In genomic region chr7:21412291-21412896, GRCh38 we compare ENCODE assay signal across 10 cellular contexts. TPM values are rescaled to one million over a fixed set of nuclear protein-coding genes. Genes with fewer than 3 reads are reported as not detected.
DNase-seq lines count a peak whose midpoint lies in the region; ATAC-seq and TF ChIP-seq lines count a peak whose summit lies in the region.
"Had no signal": no experiment of that assay in that cellular context is flagged by ENCODE, and none has a peak within 500 bp of the region (broad histone marks: within the 10 kb centered on the region; RNA-seq: fewer than 3 reads in every experiment).

No MANE protein-coding gene starts in this region.

- no TSS peak for BruUV-seq in PC-9 (replicated peaks; lab: Mats Ljungman, UMichigan)

- H3K9me3 ChIP-seq in left lung, result no peaks in the 10 kb centered on the region
- no peaks in the 10 kb centered on the region for H3K9me3 ChIP-seq in upper lobe of left lung
- no peaks in the 10 kb centered on the region for H3K9me3 ChIP-seq in PC-9 (ENCODE audit: insufficient read depth, low read depth)

- H3K9me2 ChIP-seq in PC-9 (ENCODE audit: insufficient read depth), result no peaks in the 10 kb centered on the region

- no peak overlapping the region for H3K4me3 ChIP-seq in left lung
- H3K4me3 ChIP-seq in upper lobe of left lung, result no peak overlapping the region
- H3K4me3 ChIP-seq in PC-9, result no peak overlapping the region

- peak; percentile 45 for DNase-seq in GM13977 (ENCODE audit: low spot score)
- DNase-seq in left lung, result no peak
- DNase-seq in upper lobe of left lung, result no peak
- DNase-seq in stimulated activated CD4-positive, alpha-beta T cell treated with anti-CD3 and anti-CD28 coated beads, Interleukin-15, amount 100 ng/mL, for 24 hours, result no peak
- no peak for DNase-seq in PC-9
- DNase-seq: activated naive CD4-positive, alpha-beta T cell treated with anti-CD3 and anti-CD28 coated beads, Interleukin-2, amount 50 U/mL, for 16 hours; DMS79 treated with DMSO at 0.1 percent for 48 hours had no signal

- WGBS in upper lobe of left lung, 2 donors, result 64 to 69% methylated on average over 1 of the region's 1 CpG

- no peak for TF ChIP-seq EP300 in upper lobe of left lung (IDR thresholded peaks at IDR 0.05)

- POLR2A ChIA-PET in PC-9 (lab: Charles Lee; ENCODE audit: unreplicated experiment), result no interaction called here

- in situ Hi-C loops in GM13977 (cut with MboI; ENCODE audit: low pct_unique_long_range_greater_than_20kb, low sequenced_read_pairs, unreplicated experiment), result no loop called here

- H3K27ac ChIP-seq in left lung, result no peak overlapping the region
- H3K27ac ChIP-seq in upper lobe of left lung, result no peak overlapping the region
- H3K27ac ChIP-seq in PC-9, result no peak overlapping the region

- intact Hi-C loops in left lung (cut with DNase I) (no loop called here), PC-9 (cut with micrococcal nuclease; ENCODE audit: unreplicated experiment) (no loop called here)

- CTCF ChIA-PET in PC-9 (lab: Charles Lee), result no interaction called here

- H4K20me1 ChIP-seq in PC-9 (ENCODE audit: insufficient read depth), result no peaks in the 10 kb centered on the region

- no peaks in the 10 kb centered on the region for H3K36me3 ChIP-seq in left lung
- H3K36me3 ChIP-seq in upper lobe of left lung, result no peaks in the 10 kb centered on the region
- no peaks in the 10 kb centered on the region for H3K36me3 ChIP-seq in PC-9 (ENCODE audit: low read depth)

- H3K4me1 ChIP-seq in left lung (no peaks in the 10 kb centered on the region), upper lobe of left lung (peaks cover 0 to 7% (median 2%) of the 10 kb centered on the region in 4 donors), PC-9 (replicated peaks; ENCODE audit: insufficient read depth) (0 out of 2 replicates have a peak, but pooled peaks cover 11% of the 10 kb centered on the region)

- H3K4me2 ChIP-seq in PC-9, result no peak overlapping the region

- TF ChIP-seq CTCF in GM13977 (IDR thresholded peaks at IDR 0.05; ENCODE audit: extremely low read depth, insufficient read depth, missing control alignments) (peak; percentile 23), left lung (IDR thresholded peaks at IDR 0.05) (no peak), upper lobe of left lung (IDR thresholded peaks at IDR 0.05) (no peak), PC-9 (conservative IDR thresholded peaks at IDR 0.05) (no peak)

- H3K27me3 ChIP-seq in left lung, result no peaks in the 10 kb centered on the region
- H3K27me3 ChIP-seq in upper lobe of left lung, result no peaks in the 10 kb centered on the region
- no peaks in the 10 kb centered on the region for H3K27me3 ChIP-seq in PC-9 (ENCODE audit: insufficient read depth, low read depth)

- no peaks in the 10 kb centered on the region for H3F3A ChIP-seq in PC-9 (ENCODE audit: insufficient read depth, low read depth)

- TF ChIP-seq POLR2A in upper lobe of left lung (IDR thresholded peaks at IDR 0.05), result no peak

- H3K79me2 ChIP-seq in PC-9 (ENCODE audit: low read depth), result no peaks in the 10 kb centered on the region

- ATAC-seq in GM21360 (IDR thresholded peaks at IDR 0.05; ENCODE audit: unreplicated experiment) (peak; percentile 59), HG03378 (IDR thresholded peaks at IDR 0.05; ENCODE audit: unreplicated experiment) (peak; percentile 63), left lung (peak; percentile 53), upper lobe of left lung (ENCODE audit: low FRiP score in 2 of 2) (no peak), GM18909 (IDR thresholded peaks at IDR 0.05; ENCODE audit: poor library complexity, unreplicated experiment) (no peak)

- no peak overlapping the region for H2AFZ ChIP-seq in PC-9

RNA-seq across cellular contexts. Expression of gene SP4, which starts 15.5 kb away (rescaled TPM):
- total RNA-seq in left lung (1 to 10 TPM; 4.3 to 5.6 TPM), upper lobe of left lung (10 to 100 TPM in 3 of 6 donors, 1 to 10 TPM in 3; 2.4 to 19.3 (median 9.5) TPM), PC-9 (2021) (5.4 and 6.1 TPM in 2 replicates)

Comparison
In these comparisons a context has a peak if more than half of its experiments do, and no peak if none do; other contexts are left out.
1. ATAC-seq: peak in GM21360 (single experiment), HG03378 (single experiment) and left lung (single experiment); none in upper lobe of left lung (0 of 2) and GM18909 (single experiment).